Comparison of ENCODE assay signal across 8 cellular contexts in the genomic region with DNA sequence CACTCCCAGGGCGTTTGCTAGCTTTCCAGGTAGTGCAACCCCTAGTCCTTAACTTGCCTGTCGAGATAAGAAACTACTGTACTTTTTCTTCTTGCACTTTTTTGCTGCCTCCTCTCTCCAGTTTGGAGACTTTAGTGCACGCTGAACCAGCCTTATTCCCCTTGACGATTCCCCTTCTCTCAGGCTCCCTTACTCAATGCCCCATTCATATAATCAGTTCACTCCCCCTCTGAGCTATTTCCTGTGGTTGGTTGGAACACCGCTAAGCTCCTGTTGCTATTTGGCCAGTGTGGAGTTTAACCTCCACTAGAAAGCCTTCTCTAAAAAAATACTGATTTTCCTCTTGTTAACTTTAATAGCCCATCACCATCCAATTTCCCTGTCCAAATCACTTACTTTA. TPM values are rescaled to one million over a fixed set of nuclear protein-coding genes. Genes with fewer than 3 reads are reported as not detected.
DNase-seq lines count a peak whose midpoint lies in the region; ATAC-seq and TF ChIP-seq lines count a peak whose summit lies in the region.

No MANE protein-coding gene starts in this region.

- peak; percentile 57 for ATAC-seq in left lobe of liver

- H3K9ac ChIP-seq in colonic mucosa (ENCODE audit: low read depth in 2 of 2, low read length in 2 of 2) = peak overlapping the region; percentile 65 to 95
- H3K9ac ChIP-seq in subcutaneous abdominal adipose tissue (ENCODE audit: low read length in 5 of 5) = peak overlapping the region; percentile 77 to 93 (median 86)

- H3K36me3 ChIP-seq in colonic mucosa = no peaks in the 10 kb centered on the region
- peaks cover 0 to 2% (median 0%) of the 10 kb centered on the region in 5 donors for H3K36me3 ChIP-seq in subcutaneous abdominal adipose tissue (ENCODE audit: control insufficient read depth in 5 of 5, insufficient read depth in 5 of 5, low read length in 5 of 5)

- no peaks in the 10 kb centered on the region for H3K27me3 ChIP-seq in colonic mucosa
- H3K27me3 ChIP-seq in subcutaneous abdominal adipose tissue (ENCODE audit: control insufficient read depth in 5 of 5, insufficient read depth in 4 of 5, low read length in 5 of 5) = no peaks in the 10 kb centered on the region

- intact Hi-C loops in colonic mucosa (cut with DNase I) = no loop called here

- no peaks in the 10 kb centered on the region for H3K4me1 ChIP-seq in colonic mucosa
- H3K4me1 ChIP-seq in subcutaneous abdominal adipose tissue (ENCODE audit: control insufficient read depth in 5 of 5, insufficient read depth in 5 of 5, low read length in 5 of 5) = peaks cover 4 to 42% (median 27%) of the 10 kb centered on the region in 5 donors

- H3K27ac ChIP-seq in colonic mucosa (peak overlapping the region; percentile 94), subcutaneous abdominal adipose tissue (ENCODE audit: low read depth, low read length) (peak overlapping the region; percentile 97)

- TF ChIP-seq CTCF in colonic mucosa (IDR thresholded peaks at IDR 0.05) = no peak
- TF ChIP-seq CTCF in GM10266 (IDR thresholded peaks at IDR 0.05; ENCODE audit: control insufficient read depth, insufficient read depth, low read depth, missing control alignments) = no peak

- H3K4me3 ChIP-seq in colonic mucosa (peak overlapping the region; percentile 73), subcutaneous abdominal adipose tissue (ENCODE audit: low read depth in 1 of 5, low read length in 5 of 5) (peak overlapping the region; percentile 81 to 96 (median 90))

- H3K9me3 ChIP-seq in colonic mucosa = no peaks in the 10 kb centered on the region
- no peaks in the 10 kb centered on the region for H3K9me3 ChIP-seq in subcutaneous abdominal adipose tissue (ENCODE audit: control insufficient read depth in 5 of 5, low read length in 5 of 5)

- peak; percentile 19 for DNase-seq in DMS 273 treated with DMSO at 0.1 percent for 48 hours (lab: John Stamatoyannopoulos, UW)
- peak; percentile 74 for DNase-seq in HT1080 (ENCODE audit: low read depth)
- DNase-seq in RPMI7951 (ENCODE audit: low read depth) = peak; percentile 71
- no peak for DNase-seq in colonic mucosa
- DNase-seq in left lobe of liver (ENCODE audit: low spot score) = no peak
- DNase-seq in GM10266 (ENCODE audit: extremely low spot score) = no peak
- DNase-seq in mucosa of gallbladder (ENCODE audit: low spot score) = no peak

RNA-seq across cellular contexts. Expression of gene CREBL2, which starts 0.7 kb away (rescaled TPM):
- 25.4 and 26.8 TPM in 2 replicates for total RNA-seq in HT1080 (2014; rRNA removed; shearing (Covaris generic))
- 19.9 and 20.5 TPM in 2 replicates for polyA plus RNA-seq in HT1080 (2015; cell fraction: cytosol; rRNA removed)
- 10.3 and 11.8 TPM in 2 replicates for polyA plus RNA-seq in HT1080 (2015; cell fraction: nucleus; rRNA removed)
- total RNA-seq in RPMI7951 (2014; rRNA removed; shearing (Covaris generic)) = 25.4 and 26.2 TPM in 2 replicates
- total RNA-seq in colonic mucosa (10 to 100 TPM; 18.6 to 28.9 TPM), left lobe of liver (23.3 TPM), mucosa of gallbladder (36.9 TPM)

RNA-seq across cellular contexts. Expression of gene DUSP16, which starts 49.7 kb away (rescaled TPM):
- 2.4 and 3.2 TPM in 2 replicates for total RNA-seq in HT1080 (2014; rRNA removed; shearing (Covaris generic))
- polyA plus RNA-seq in HT1080 (2015; cell fraction: cytosol; rRNA removed) = 3.8 and 5.4 TPM in 2 replicates
- 4.3 and 4.4 TPM in 2 replicates for polyA plus RNA-seq in HT1080 (2015; cell fraction: nucleus; rRNA removed)
- 6.0 and 7.9 TPM in 2 replicates for total RNA-seq in RPMI7951 (2014; rRNA removed; shearing (Covaris generic))
- total RNA-seq in colonic mucosa = 10 to 100 TPM; 47.5 to 60.2 TPM
- total RNA-seq in left lobe of liver = 46.2 TPM
- total RNA-seq in mucosa of gallbladder = 65.9 TPM

Comparison
In these comparisons a context has a peak if more than half of its experiments do, and no peak if none do; other contexts are left out.
1. DNase-seq: peak in DMS 273 treated with DMSO at 0.1 percent for 48 hours (single experiment), HT1080 (single experiment) and RPMI7951 (single experiment); none in colonic mucosa (single experiment), left lobe of liver (single experiment), GM10266 (single experiment) and mucosa of gallbladder (single experiment).